ENCODE assay signal across 33 cellular contexts in the genomic region with DNA sequence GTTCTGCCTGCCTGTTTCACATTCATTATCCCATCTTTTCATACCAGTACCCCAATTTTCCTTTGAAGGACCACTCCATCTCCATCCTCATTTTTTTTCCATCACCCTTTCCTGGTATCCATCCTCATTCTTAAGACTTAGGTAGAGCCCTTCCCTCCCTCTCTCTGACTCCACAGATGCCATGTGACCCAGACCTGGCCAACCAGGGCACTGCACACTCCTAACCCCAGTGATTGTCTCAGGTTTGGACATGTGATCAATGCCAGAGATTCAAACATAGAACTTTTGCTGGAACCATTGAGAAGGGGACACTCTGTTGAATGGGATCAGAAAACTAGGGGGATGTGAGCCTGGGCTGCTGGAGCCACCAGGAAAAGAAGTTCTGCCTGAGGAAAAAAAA.
"Had no signal": no experiment of that assay in that cellular context is flagged by ENCODE, and none has a peak within 500 bp of the region (broad histone marks: within the 10 kb centered on the region; RNA-seq: fewer than 3 reads in every experiment).

No MANE protein-coding gene starts in this region.

- ATAC-seq: activated CD8-positive, alpha-beta T cell treated with anti-CD3 and anti-CD28 coated beads for 36 hours; activated naive CD4-positive, alpha-beta T cell treated with anti-CD3 and anti-CD28 coated beads, Interleukin-2, amount 50 U/mL, for 72 hours; activated T-cell treated with anti-CD3 and anti-CD28 coated beads, Interleukin-2, amount 50 U/mL, for 4 hours; activated T-cell treated with anti-CD3 and anti-CD28 coated beads, Interleukin-2, amount 50 U/mL, for 72 hours; body of pancreas had no signal

- H3K27me3 ChIP-seq: adrenal gland, body of pancreas, brain microvascular endothelial cell, breast epithelium had no signal

- H3K27ac ChIP-seq: adrenal gland, body of pancreas, brain microvascular endothelial cell, breast epithelium, VCaP had no signal

- H3K27me3 Mint-ChIP-seq: activated CD8-positive, alpha-beta T cell treated with anti-CD3 and anti-CD28 coated beads for 36 hours; activated naive CD8-positive, alpha-beta T cell treated with anti-CD3 and anti-CD28 coated beads for 36 hours had no signal

- H3K9me3 Mint-ChIP-seq: activated B cell treated with CpG ODN at 0.5 μM for 24 hours; activated CD4-positive, alpha-beta memory T cell treated with anti-CD3 and anti-CD28 coated beads for 36 hours; activated CD8-positive, alpha-beta T cell treated with anti-CD3 and anti-CD28 coated beads for 36 hours; activated naive CD4-positive, alpha-beta T cell treated with anti-CD3 and anti-CD28 coated beads for 36 hours; activated naive CD8-positive, alpha-beta T cell treated with anti-CD3 and anti-CD28 coated beads for 36 hours; activated T-cell treated with anti-CD3 and anti-CD28 coated beads, Interleukin-2, amount 50 U/mL, for 4 hours; activated T-cell treated with anti-CD3 and anti-CD28 coated beads, Interleukin-2, amount 50 U/mL, for 72 hours; activated T-helper 2 cell treated with anti-CD3 and anti-CD28 coated beads, Interferon-gamma antibody, Interleukin-2, Interleukin-4, amounts not matched to agents 10 μg/mL and 5 μg/mL and 100 μg/mL, durations not matched to agents 14 hours and 24 hours and 36 hours; T-helper 2 cell treated with Interferon-gamma antibody and Interleukin-4, amounts not matched to agents 5 μg/mL and 100 μg/mL, for 36 hours had no signal

- H3K27ac Mint-ChIP-seq: activated B cell treated with CpG ODN at 0.5 μM for 24 hours; activated CD4-positive, alpha-beta memory T cell treated with anti-CD3 and anti-CD28 coated beads for 36 hours; activated CD4-positive, alpha-beta T cell treated with anti-CD3 and anti-CD28 coated beads, Interleukin-2, amount 10 ng/mL, durations not matched to agents 24 days and 14 days; activated CD8-positive, alpha-beta T cell treated with anti-CD3 and anti-CD28 coated beads for 36 hours; activated naive CD4-positive, alpha-beta T cell treated with anti-CD3 and anti-CD28 coated beads for 36 hours; activated naive CD4-positive, alpha-beta T cell treated with anti-CD3 and anti-CD28 coated beads, Interleukin-2, amount 50 U/mL, for 72 hours; activated naive CD8-positive, alpha-beta T cell treated with anti-CD3 and anti-CD28 coated beads for 36 hours; activated T-cell treated with anti-CD3 and anti-CD28 coated beads, Interleukin-2, amount 50 U/mL, for 72 hours; activated T-helper 2 cell treated with anti-CD3 and anti-CD28 coated beads, Interferon-gamma antibody, Interleukin-2, Interleukin-4, amounts not matched to agents 10 μg/mL and 5 μg/mL and 100 μg/mL, durations not matched to agents 14 hours and 24 hours and 36 hours; T-helper 1 cell treated with Interleukin-12 subunit alpha and Interleukin-12 subunit beta and Interleukin-4 antibody, amounts not matched to agents 30 μg/mL and 1 μg/mL, for 36 hours; T-helper 2 cell treated with Interferon-gamma antibody and Interleukin-4, amounts not matched to agents 5 μg/mL and 100 μg/mL, for 36 hours had no signal

- H3K4me1 ChIP-seq: adrenal gland, body of pancreas, breast epithelium had no signal

- H3K36me3 ChIP-seq: adrenal gland, brain microvascular endothelial cell, breast epithelium had no signal

- DNase-seq: activated B cell treated with CpG ODN at 0.5 μM for 24 hours; activated CD4-positive, alpha-beta memory T cell treated with anti-CD3 and anti-CD28 coated beads for 36 hours; activated CD4-positive, alpha-beta T cell treated with anti-CD3 and anti-CD28 coated beads for 4 hours; activated CD4-positive, alpha-beta T cell treated with anti-CD3 and anti-CD28 coated beads, Interleukin-2, amount 10 ng/mL, durations not matched to agents 24 days and 14 days; activated CD4-positive, alpha-beta T cell treated with anti-CD3 and anti-CD28 coated beads, Interleukin-2, amount 50 U/mL, for 1 hour; activated CD4-positive, alpha-beta T cell treated with anti-CD3 and anti-CD28 coated beads, Interleukin-2, amount 50 U/mL, for 4 hours; activated CD4-positive, CD25-positive, alpha-beta regulatory T cell treated with anti-CD3 and anti-CD28 coated beads, Interleukin-2, amount 50 U/mL, for 72 hours; activated CD8-positive, alpha-beta memory T cell treated with anti-CD3 and anti-CD28 coated beads, Interleukin-2, amount 50 U/mL, for 4 hours; activated CD8-positive, alpha-beta T cell treated with anti-CD3 and anti-CD28 coated beads for 36 hours; activated effector memory CD4-positive, alpha-beta T cell treated with anti-CD3 and anti-CD28 coated beads, Interleukin-2, amount 50 U/mL, for 16 hours; activated gamma-delta T cell treated with Interleukin-2 at 50 U/mL for 16 hours; activated naive CD4-positive, alpha-beta T cell; activated naive CD4-positive, alpha-beta T cell treated with anti-CD3 and anti-CD28 coated beads for 36 hours; activated naive CD4-positive, alpha-beta T cell treated with anti-CD3 and anti-CD28 coated beads, Interleukin-2, amount 50 U/mL, for 16 hours; activated naive CD8-positive, alpha-beta T cell treated with anti-CD3 and anti-CD28 coated beads for 36 hours; activated T-cell treated with anti-CD3 and anti-CD28 coated beads for 4 hours; activated T-cell treated with anti-CD3 and anti-CD28 coated beads, Interleukin-2, amount 50 U/mL, for 1 hour; activated T-cell treated with anti-CD3 and anti-CD28 coated beads, Interleukin-2, amount 50 U/mL, for 4 hours; activated T-cell treated with anti-CD3 and anti-CD28 coated beads, Interleukin-2, amount 50 U/mL, for 72 hours; adrenal gland; amniotic stem cell; aorta; body of pancreas; brain microvascular endothelial cell; central memory CD4-positive, alpha-beta T cell; T-helper 2 cell; T-helper 9 cell had no signal

- H3K4me3 ChIP-seq: adrenal gland, body of pancreas, breast epithelium had no signal

- H3K36me3 Mint-ChIP-seq: activated CD4-positive, alpha-beta memory T cell treated with anti-CD3 and anti-CD28 coated beads for 36 hours; activated naive CD4-positive, alpha-beta T cell treated with anti-CD3 and anti-CD28 coated beads, Interleukin-2, amount 50 U/mL, for 72 hours; activated naive CD8-positive, alpha-beta T cell treated with anti-CD3 and anti-CD28 coated beads for 36 hours had no signal

- H3K9me3 ChIP-seq: adrenal gland, body of pancreas, breast epithelium had no signal

- H3K4me3 Mint-ChIP-seq: activated B cell treated with CpG ODN at 0.5 μM for 24 hours; activated CD4-positive, alpha-beta memory T cell treated with anti-CD3 and anti-CD28 coated beads for 36 hours; activated CD4-positive, alpha-beta T cell treated with anti-CD3 and anti-CD28 coated beads, Interleukin-2, amount 10 ng/mL, durations not matched to agents 24 days and 14 days; activated CD8-positive, alpha-beta T cell treated with anti-CD3 and anti-CD28 coated beads for 36 hours; activated naive CD4-positive, alpha-beta T cell treated with anti-CD3 and anti-CD28 coated beads for 36 hours; activated naive CD8-positive, alpha-beta T cell treated with anti-CD3 and anti-CD28 coated beads for 36 hours; activated T-cell treated with anti-CD3 and anti-CD28 coated beads, Interleukin-2, amount 50 U/mL, for 4 hours; activated T-cell treated with anti-CD3 and anti-CD28 coated beads, Interleukin-2, amount 50 U/mL, for 72 hours; T-helper 1 cell treated with Interleukin-12 subunit alpha and Interleukin-12 subunit beta and Interleukin-4 antibody, amounts not matched to agents 30 μg/mL and 1 μg/mL, for 36 hours; T-helper 2 cell treated with Interferon-gamma antibody and Interleukin-4, amounts not matched to agents 5 μg/mL and 100 μg/mL, for 36 hours had no signal
